9 cellular contexts compared by ENCODE assay signal in the genomic region with DNA sequence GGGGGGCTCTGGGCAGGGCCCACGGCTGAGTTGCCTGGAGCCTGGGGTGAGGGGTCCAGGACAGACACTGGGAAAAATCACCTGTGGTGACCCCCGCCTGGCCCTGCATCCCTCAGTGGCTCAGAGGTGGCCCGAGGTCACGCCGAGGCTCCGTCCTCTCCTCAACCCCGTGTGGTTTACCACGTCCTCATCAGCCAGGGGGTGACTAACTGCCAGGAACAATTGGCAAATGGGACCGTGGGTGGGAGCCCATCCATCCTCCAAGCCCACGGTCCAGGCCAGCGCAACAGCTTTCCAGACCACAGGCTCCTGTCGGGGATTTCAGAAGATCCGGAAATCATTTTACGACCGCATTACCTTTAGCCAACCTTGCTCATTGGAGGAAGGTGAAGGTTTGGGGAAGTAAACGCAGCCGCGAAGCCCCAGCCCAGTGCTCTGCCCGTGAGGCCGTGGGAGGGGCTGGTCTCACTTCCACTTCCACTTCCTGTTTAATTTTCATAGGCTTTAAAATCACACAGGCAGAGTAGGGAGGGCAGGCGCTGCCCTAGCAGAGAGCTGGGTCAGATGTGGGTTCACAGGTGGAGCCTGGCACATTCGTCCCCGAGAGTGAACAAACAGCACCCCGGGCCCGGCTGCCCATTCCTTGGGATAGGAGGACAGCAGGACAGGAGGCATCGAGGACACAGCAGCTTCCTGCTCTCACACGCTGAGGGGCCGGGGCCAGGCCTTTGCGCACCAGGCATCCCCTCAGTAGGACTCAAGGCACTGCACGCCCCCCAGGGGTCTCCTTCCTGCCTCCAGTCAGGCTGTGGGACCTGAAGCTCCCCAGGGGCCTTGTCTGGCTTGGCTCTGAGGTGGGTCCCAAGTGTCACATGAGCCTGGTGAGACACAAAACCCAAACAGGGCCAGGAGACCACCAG. TPM values are rescaled to one million over a fixed set of nuclear protein-coding genes. Genes with fewer than 3 reads are reported as not detected.
DNase-seq lines count a peak whose midpoint lies in the region; ATAC-seq and TF ChIP-seq lines count a peak whose summit lies in the region.
"Had no signal": no experiment of that assay in that cellular context is flagged by ENCODE, and none has a peak within 500 bp of the region (broad histone marks: within the 10 kb centered on the region; RNA-seq: fewer than 3 reads in every experiment).

No MANE protein-coding gene starts in this region.

- peaks cover 0 to 88% (median 0%) of the 10 kb centered on the region in 11 experiments; a peak in 10 of 22 replicates for H3K27me3 ChIP-seq in BLaER1 treated with 17β-estradiol and CSF1 and Interleukin-3, amounts not matched to agents 10 nM and 100 nM
- peaks cover 0 to 79% (median 18%) of the 10 kb centered on the region in 3 donors for H3K27me3 ChIP-seq in stomach

- H3K4me1 ChIP-seq in BLaER1 treated with 17β-estradiol and CSF1 and Interleukin-3, amounts not matched to agents 10 nM and 100 nM: peaks cover 27 to 31% (median 29%) of the 10 kb centered on the region in 10 experiments
- peaks cover 0 to 23% (median 15%) of the 10 kb centered on the region in 4 donors for H3K4me1 ChIP-seq in stomach

- H3K9ac ChIP-seq in BLaER1 treated with 17β-estradiol and CSF1 and Interleukin-3, amounts not matched to agents 10 nM and 100 nM: peak overlapping the region in 8 of 11 experiments; percentile 18 to 75 (median 62); a peak in 13 of 22 replicates

- no peaks in the 10 kb centered on the region for H3K9me3 Mint-ChIP-seq in immature natural killer cell

- H3K4me3 ChIP-seq in BLaER1 treated with 17β-estradiol and CSF1 and Interleukin-3, amounts not matched to agents 10 nM and 100 nM: peak overlapping the region in 7 of 10 experiments; percentile 5 to 45 (median 25); a peak in 7 of 20 replicates
- H3K4me3 ChIP-seq in stomach: peak overlapping the region in 2 of 4 donors; percentile 3 to 6
- no peak overlapping the region for H3K4me3 ChIP-seq in foreskin fibroblast (ENCODE audit: low read depth in 1 of 2, low read length in 2 of 2)

- peaks cover 0 to 78% (median 0%) of the 10 kb centered on the region in 11 experiments; a peak in 8 of 22 replicates for H4K20me1 ChIP-seq in BLaER1 treated with 17β-estradiol and CSF1 and Interleukin-3, amounts not matched to agents 10 nM and 100 nM

- peaks cover 0 to 8% (median 0%) of the 10 kb centered on the region in 11 experiments; a peak in 4 of 22 replicates for H3K9me3 ChIP-seq in BLaER1 treated with 17β-estradiol and CSF1 and Interleukin-3, amounts not matched to agents 10 nM and 100 nM (replicated peaks in 1 of 11)
- no peaks in the 10 kb centered on the region for H3K9me3 ChIP-seq in stomach

- intact Hi-C loops in stomach (cut with DNase I; ENCODE audit: low total_unique reads): no loop called here

- 56 to 62% (median 58%) methylated on average over 23 to 30 of the region's 30 CpGs for WGBS in stomach, 5 donors

- peak overlapping the region; percentile 42 to 88 (median 82) for H3K27ac Mint-ChIP-seq in immature natural killer cell

- H3K27me3 Mint-ChIP-seq in immature natural killer cell (ENCODE audit: low read depth in 3 of 3): peaks cover 3 to 9% (median 4%) of the 10 kb centered on the region in 3 donors

- H3K27ac ChIP-seq in BLaER1 treated with 17β-estradiol and CSF1 and Interleukin-3, amounts not matched to agents 10 nM and 100 nM: peak overlapping the region in 9 of 11 experiments; percentile 43 to 84 (median 75); a peak in 17 of 22 replicates
- H3K27ac ChIP-seq in stomach: peak overlapping the region in 3 of 5 donors; percentile 5 to 50 (median 14)
- H3K27ac ChIP-seq: C4-2B had no signal

- peak overlapping the region; percentile 66 to 84 (median 80) for H3K4me3 Mint-ChIP-seq in immature natural killer cell

- no peaks in the 10 kb centered on the region for H3K36me3 ChIP-seq in BLaER1 treated with 17β-estradiol and CSF1 and Interleukin-3, amounts not matched to agents 10 nM and 100 nM
- no peaks in the 10 kb centered on the region for H3K36me3 ChIP-seq in stomach

- no peak for TF ChIP-seq EP300 in stomach (IDR thresholded peaks at IDR 0.05)

- peak; percentile 57 for DNase-seq in activated CD4-positive, CD25-positive, alpha-beta regulatory T cell treated with anti-CD3 and anti-CD28 coated beads, Interleukin-2, amount 50 U/mL, for 72 hours
- DNase-seq in immature natural killer cell (peak; percentile 37 to 45 (median 41)), stomach (peak; percentile 56), DMS153 treated with DMSO at 0.1 percent for 48 hours (lab: John Stamatoyannopoulos, UW; ENCODE audit: unreplicated experiment) (no peak), foreskin fibroblast (no peak)

- no peak for TF ChIP-seq POLR2A in stomach (IDR thresholded peaks at IDR 0.05)

- H3K36me3 Mint-ChIP-seq in immature natural killer cell: no peaks in the 10 kb centered on the region

- peak overlapping the region; percentile 83 to 95 (median 88) for H3K4me2 ChIP-seq in BLaER1 treated with 17β-estradiol and CSF1 and Interleukin-3, amounts not matched to agents 10 nM and 100 nM

- H3K4me1 Mint-ChIP-seq in immature natural killer cell: peaks cover 14 to 28% of the 10 kb centered on the region in 2 donors

- TF ChIP-seq CTCF in stomach (IDR thresholded peaks at IDR 0.05) (no peak), foreskin fibroblast (IDR thresholded peaks at IDR 0.05; ENCODE audit: low read depth, low read length) (no peak)

- ATAC-seq in GM19455 (IDR thresholded peaks at IDR 0.05; ENCODE audit: unreplicated experiment): peak; percentile 95
- ATAC-seq in HG03442 (IDR thresholded peaks at IDR 0.05; ENCODE audit: unreplicated experiment): peak; percentile 85

RNA-seq across cellular contexts. Expression of gene SLC9A3, which starts 19.8 kb away (rescaled TPM):
- polyA plus RNA-seq in immature natural killer cell: 1 to 10 TPM in 2 of 3 donors, under 1 TPM in 1; 0.66 to 1.7 (median 1.5) TPM
- 100 to 1,000 TPM in 2 of 5 donors, 10 to 100 TPM in 2, 1 to 10 TPM in 1; 7.8 to 142 (median 68.0) TPM for total RNA-seq in stomach
- 10 to 100 TPM in 1 of 3 donors, 1 to 10 TPM in 2; 2.7 to 15.7 (median 5.9) TPM for polyA plus RNA-seq in stomach

Comparison
In these comparisons a context has a peak if more than half of its experiments do, and no peak if none do; other contexts are left out.
1. H3K4me3 ChIP-seq: peak in BLaER1 treated with 17β-estradiol and CSF1 and Interleukin-3, amounts not matched to agents 10 nM and 100 nM (7 of 10); none in foreskin fibroblast (0 of 2).
2. DNase-seq: peak in activated CD4-positive, CD25-positive, alpha-beta regulatory T cell treated with anti-CD3 and anti-CD28 coated beads, Interleukin-2, amount 50 U/mL, for 72 hours (single experiment), immature natural killer cell (3 of 3) and stomach (single experiment); none in DMS153 treated with DMSO at 0.1 percent for 48 hours (single experiment) and foreskin fibroblast (0 of 2).